Comparison of ENCODE assay signal across 8 cellular contexts in genomic region chr15:60408438-60409105, GRCh38. TPM values are rescaled to one million over a fixed set of nuclear protein-coding genes. Genes with fewer than 3 reads are reported as not detected.
A peak's percentile ranks its signal among the peaks of the same experiment; 100 is the strongest.
DNase-seq lines count a peak whose midpoint lies in the region; ATAC-seq and TF ChIP-seq lines count a peak whose summit lies in the region.

No MANE protein-coding gene starts in this region.

- no peaks in the 10 kb centered on the region for H3K27me3 Mint-ChIP-seq in type B pancreatic cell

- H3K4me3 Mint-ChIP-seq in type B pancreatic cell, result peak overlapping the region; percentile 5

- peak overlapping the region; percentile 93 for H3K27ac ChIP-seq in ACC112 (ENCODE audit: low read depth, low read length)
- H3K27ac ChIP-seq in Peyer's patch, result peak overlapping the region in 3 of 4 donors; percentile 48 to 87 (median 64)

- no peak for DNase-seq in Peyer's patch
- DNase-seq in fibroblast of gingiva (ENCODE audit: low read depth), result peak; percentile 75
- no peak for DNase-seq in type B pancreatic cell (ENCODE audit: extremely low spot score, unreplicated experiment)
- no peak for DNase-seq in HK-2 (ENCODE audit: unreplicated experiment)
- DNase-seq in NCI-H774 (lab: John Stamatoyannopoulos, UW), result no peak

- peaks cover 19% of the 10 kb centered on the region for H3K4me1 Mint-ChIP-seq in type B pancreatic cell (ENCODE audit: unreplicated experiment)

- H3K4me1 ChIP-seq in ACC112 (ENCODE audit: control insufficient read depth, insufficient read depth, low read length, unreplicated experiment), result peaks cover 44% of the 10 kb centered on the region
- peaks cover 0 to 14% (median 3%) of the 10 kb centered on the region in 4 donors for H3K4me1 ChIP-seq in Peyer's patch

- H3K36me3 ChIP-seq in ACC112 (ENCODE audit: insufficient read depth, low read length) (no peaks in the 10 kb centered on the region), Peyer's patch (no peaks in the 10 kb centered on the region)

- H2AFZ ChIP-seq in ACC112 (ENCODE audit: low read length, unreplicated experiment), result peak overlapping the region; percentile 66

- H3K79me2 ChIP-seq in ACC112 (ENCODE audit: control insufficient read depth, insufficient read depth, low read length, unreplicated experiment), result peaks cover 1% of the 10 kb centered on the region

- ATAC-seq in GM21381 (IDR thresholded peaks at IDR 0.05; ENCODE audit: unreplicated experiment), result peak; percentile 61
- no peak for ATAC-seq in HG02678 (IDR thresholded peaks at IDR 0.05; ENCODE audit: unreplicated experiment)

- no peak for TF ChIP-seq POLR2A in Peyer's patch (IDR thresholded peaks at IDR 0.05)

- peak in 1 of 6 experiments; percentile 6 for TF ChIP-seq CTCF in Peyer's patch (IDR thresholded peaks at IDR 0.05)
- TF ChIP-seq CTCF in type B pancreatic cell (conservative IDR thresholded peaks at IDR 0.05), result no peak

- no peaks in the 10 kb centered on the region for H3K36me3 Mint-ChIP-seq in type B pancreatic cell

- no peaks in the 10 kb centered on the region for H3K9me3 ChIP-seq in Peyer's patch

- H3K27me3 ChIP-seq in ACC112 (ENCODE audit: insufficient read depth, low read length) (no peaks in the 10 kb centered on the region), Peyer's patch (no peaks in the 10 kb centered on the region)

- H3K4me3 ChIP-seq in ACC112 (ENCODE audit: low read depth, low read length) (peak overlapping the region; percentile 38; the same call in 1 of the 2 replicates), Peyer's patch (no peak overlapping the region)

- peaks cover 5% of the 10 kb centered on the region for H3K9me3 Mint-ChIP-seq in type B pancreatic cell

- peak overlapping the region; percentile 80 for H3K27ac Mint-ChIP-seq in type B pancreatic cell

RNA-seq across cellular contexts. Expression of gene ANXA2, which starts 10.8 kb away (rescaled TPM):
- total RNA-seq in Peyer's patch, result 100 to 1,000 TPM; 564 to 802 (median 681) TPM
- 493 and 1,531 TPM in 2 replicates for total RNA-seq in type B pancreatic cell (ENCODE audit: low replicate concordance)
